Comparison of ENCODE assay signal across 32 cellular contexts in the genomic region with DNA sequence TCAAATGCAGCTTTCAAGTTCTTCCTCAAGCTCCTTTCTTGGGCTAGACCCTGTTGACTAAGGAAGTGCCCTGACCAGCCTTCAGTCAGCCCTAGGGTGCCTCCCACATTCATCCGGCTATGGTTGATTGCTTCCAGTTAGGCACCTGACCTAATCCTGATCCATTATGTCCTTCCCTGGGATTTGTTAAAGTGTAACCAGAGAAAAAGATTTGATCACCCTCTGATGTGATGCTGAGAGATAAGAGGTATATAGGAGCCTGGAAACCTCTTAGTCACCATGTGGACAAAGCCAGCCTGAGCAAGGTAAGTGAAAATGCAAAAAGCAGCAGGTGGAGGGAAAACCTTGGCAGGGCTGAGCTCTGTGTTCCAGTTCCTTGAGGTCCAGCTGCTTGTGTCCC.
DNase-seq lines count a peak whose midpoint lies in the region; ATAC-seq and TF ChIP-seq lines count a peak whose summit lies in the region.
"Had no signal": no experiment of that assay in that cellular context is flagged by ENCODE, and none has a peak within 500 bp of the region (broad histone marks: within the 10 kb centered on the region; RNA-seq: fewer than 3 reads in every experiment).

No MANE protein-coding gene starts in this region.

- no peak for TF ChIP-seq CTCF in VCaP (conservative IDR thresholded peaks at IDR 0.05)
- TF ChIP-seq CTCF in transverse colon (IDR thresholded peaks at IDR 0.05): no peak

- DNase-seq in NCI-H526 (lab: John Stamatoyannopoulos, UW): peak; percentile 1 to 6
- no peak for DNase-seq in NCI-H526 treated with DMSO at 0.1 percent for 48 hours (lab: John Stamatoyannopoulos, UW)
- DNase-seq in kidney tubule cell (ENCODE audit: low spot score): peak; percentile 93
- DNase-seq in transverse colon: peak; percentile 45
- DNase-seq in GF-D8 (lab: John Stamatoyannopoulos, UW): no peak
- DNase-seq in KG1 (lab: John Stamatoyannopoulos, UW): no peak
- DNase-seq: activated CD4-positive, alpha-beta T cell treated with anti-CD3 and anti-CD28 coated beads, Interleukin-2, amount 50 U/mL, for 48 hours; activated gamma-delta T cell treated with Interleukin-2 at 50 U/mL for 16 hours; activated T-cell treated with anti-CD3 and anti-CD28 coated beads, Interleukin-2, amount 50 U/mL, for 48 hours; AML-193; CD4-positive, CD25-positive, alpha-beta regulatory T cell; effector CD8-positive, alpha-beta T cell; erythroblast; KBM-7; naive B cell; NCI-H1417; NCI-H2029 treated with DMSO at 0.1 percent for 48 hours; NK-92 treated with Interleukin-12 subunit alpha and Interleukin-12 subunit beta, amount 100 ng/mL, for 24 hours; SK-N-SH; stimulated activated CD4-positive, alpha-beta T cell treated with anti-CD3 and anti-CD28 coated beads, Interleukin-12 subunit alpha, Interleukin-12 subunit beta, amount 100 ng/mL, for 4 hours; stimulated activated CD4-positive, alpha-beta T cell treated with anti-CD3 and anti-CD28 coated beads, Interleukin-2, amount 100 ng/mL, for 48 hours; stomach; uterus had no signal

- H3K27ac ChIP-seq in VCaP (peak overlapping the region; percentile 38; the same call in 1 of the 2 replicates), transverse colon (peak overlapping the region in 3 of 4 donors; percentile 54 to 58 (median 54))
- H3K27ac ChIP-seq: A549, ascending aorta, cardiac muscle cell, coronary artery, prostate gland, stomach, uterus had no signal

- H3K27me3 ChIP-seq in transverse colon: no peaks in the 10 kb centered on the region
- H3K27me3 ChIP-seq: ascending aorta, cardiac muscle cell, stomach, uterus had no signal

- ATAC-seq in GM19395 (IDR thresholded peaks at IDR 0.05; ENCODE audit: unreplicated experiment): no peak
- ATAC-seq: A549; activated CD4-positive, CD25-positive, alpha-beta regulatory T cell treated with anti-CD3 and anti-CD28 coated beads, Interleukin-2, amount 50 U/mL, for 24 hours; sciatic nerve had no signal

- TF ChIP-seq EP300 in transverse colon (IDR thresholded peaks at IDR 0.05; ENCODE audit: low read depth): no peak

- no peak overlapping the region for H3K4me3 ChIP-seq in transverse colon
- H3K4me3 ChIP-seq: A549, ascending aorta, cardiac muscle cell, coronary artery, prostate gland, stomach, uterus had no signal

- no peak for TF ChIP-seq POLR2A in transverse colon (IDR thresholded peaks at IDR 0.05)

- in situ Hi-C loops in transverse colon (cut with MboI; ENCODE audit: low pct_ligation_motif_present in 1 of 4, low pct_unique_long_range_greater_than_20kb in 1 of 4, low sequenced_read_pairs in 3 of 4): no loop called here

- peaks cover 0 to 6% (median 0%) of the 10 kb centered on the region in 4 donors for H3K4me1 ChIP-seq in transverse colon
- H3K4me1 ChIP-seq: A549, ascending aorta, prostate gland, stomach, uterus had no signal

- intact Hi-C loops in transverse colon (cut with DNase I; ENCODE audit: low total_unique reads): no loop called here

- H3K9me3 ChIP-seq in transverse colon: no peaks in the 10 kb centered on the region
- H3K9me3 ChIP-seq: ascending aorta, prostate gland, SK-N-SH, stomach, uterus had no signal

- no peaks in the 10 kb centered on the region for H3K36me3 ChIP-seq in transverse colon
- H3K36me3 ChIP-seq: ascending aorta, cardiac muscle cell, prostate gland, stomach, uterus had no signal

- 50 to 67% methylated on average over 1 of the region's 1 CpG for WGBS in transverse colon (ENCODE audit: low coverage in 1 of 2), 2 donors

Comparison
In these comparisons a context has a peak if more than half of its experiments do, and no peak if none do; other contexts are left out.
1. DNase-seq: peak in NCI-H526 (2 of 2), kidney tubule cell (single experiment) and transverse colon (single experiment); none in NCI-H526 treated with DMSO at 0.1 percent for 48 hours (single experiment), GF-D8 (single experiment) and KG1 (single experiment).